15 cellular contexts compared by ENCODE assay signal in genomic region chr1:229717774-229718173, GRCh38.
DNase-seq lines count a peak whose midpoint lies in the region; ATAC-seq and TF ChIP-seq lines count a peak whose summit lies in the region.
"Had no signal": no experiment of that assay in that cellular context is flagged by ENCODE, and none has a peak within 500 bp of the region (broad histone marks: within the 10 kb centered on the region; RNA-seq: fewer than 3 reads in every experiment).

No MANE protein-coding gene starts in this region.

- H3K4me3 ChIP-seq in GM23338 (no peak overlapping the region), choroid plexus epithelial cell (ENCODE audit: low read depth, low read length) (no peak overlapping the region), skeletal muscle tissue (ENCODE audit: low read length in 3 of 3) (peak overlapping the region; percentile 52 to 63 (median 57))
- H3K4me3 ChIP-seq: sigmoid colon had no signal

- H3F3A ChIP-seq in GM23338 (replicated peaks; ENCODE audit: low read depth), result 0 out of 2 replicates have a peak, but pooled peaks cover 3% of the 10 kb centered on the region

- peaks cover 16% of the 10 kb centered on the region; the same call in 2 of the 3 replicates for H3K36me3 Mint-ChIP-seq in GM23338 (ENCODE audit: low read depth)
- H3K36me3 Mint-ChIP-seq: activated naive CD8-positive, alpha-beta T cell treated with anti-CD3 and anti-CD28 coated beads for 36 hours; CD8-positive, alpha-beta T cell had no signal

- TF ChIP-seq CTCF in GM23338 (conservative IDR thresholded peaks at IDR 0.05; ENCODE audit: low read depth in 2 of 2) (no peak), choroid plexus epithelial cell (conservative IDR thresholded peaks at IDR 0.05; ENCODE audit: low read depth, low read length) (no peak)

- no peaks in the 10 kb centered on the region for H4K20me1 ChIP-seq in GM23338 (replicated peaks; ENCODE audit: insufficient read depth)

- no peak for TF ChIP-seq POLR2A in GM18505 (IDR thresholded peaks at IDR 0.05; ENCODE audit: borderline replicate concordance, extremely low read depth, insufficient read depth, insufficient read length)

- no peaks in the 10 kb centered on the region for H3K79me2 ChIP-seq in GM23338 (replicated peaks; ENCODE audit: insufficient read depth)

- H3K27ac ChIP-seq in GM23338 (ENCODE audit: low read depth), result no peak overlapping the region
- no peak overlapping the region for H3K27ac ChIP-seq in skeletal muscle tissue (ENCODE audit: low read depth, low read length)
- H3K27ac ChIP-seq: sigmoid colon had no signal

- no peaks in the 10 kb centered on the region for H3K36me3 ChIP-seq in GM23338 (ENCODE audit: insufficient read depth)
- H3K36me3 ChIP-seq in skeletal muscle tissue (ENCODE audit: control insufficient read depth in 3 of 3, insufficient read depth in 3 of 3, low read length in 3 of 3), result no peaks in the 10 kb centered on the region
- H3K36me3 ChIP-seq: sigmoid colon had no signal

- DNase-seq in GM23338 (ENCODE audit: low spot score), result no peak
- peak; percentile 42 for DNase-seq in NAMALWA (ENCODE audit: low spot score)
- DNase-seq in choroid plexus epithelial cell (ENCODE audit: low read depth), result peak; percentile 16
- no peak for DNase-seq in NCI-H1092 (lab: John Stamatoyannopoulos, UW)
- DNase-seq in mucosa of gallbladder (ENCODE audit: low spot score), result no peak
- DNase-seq: activated CD4-positive, CD25-positive, alpha-beta regulatory T cell; activated naive CD8-positive, alpha-beta T cell treated with anti-CD3 and anti-CD28 coated beads for 36 hours; CD8-positive, alpha-beta T cell; cerebellar nuclear complex; NCI-H146; sigmoid colon; stimulated activated naive CD8-positive, alpha-beta T cell treated with anti-CD3 and anti-CD28 coated beads, Interleukin-15, amount 100 ng/mL, for 72 hours had no signal

- no peak for ATAC-seq in GM23338
- no peak for ATAC-seq in GM18505 (IDR thresholded peaks at IDR 0.05; ENCODE audit: unreplicated experiment)
- ATAC-seq: CD8-positive, alpha-beta T cell; stimulated activated naive CD8-positive, alpha-beta T cell treated with anti-CD3 and anti-CD28 coated beads, Interleukin-15, amount 100 ng/mL, for 72 hours had no signal

- H3K9ac ChIP-seq in skeletal muscle tissue (ENCODE audit: low read depth in 1 of 3, low read length in 3 of 3), result peak overlapping the region; percentile 8 to 57 (median 32)

- H3K4me1 ChIP-seq in GM23338 (ENCODE audit: insufficient read depth) (peaks cover 12% of the 10 kb centered on the region), skeletal muscle tissue (ENCODE audit: control insufficient read depth in 3 of 3, insufficient read depth in 3 of 3, low read length in 3 of 3) (no peaks in the 10 kb centered on the region)
- H3K4me1 ChIP-seq: sigmoid colon had no signal

- peaks cover 18% of the 10 kb centered on the region for H3K9me3 Mint-ChIP-seq in GM23338
- H3K9me3 Mint-ChIP-seq: CD8-positive, alpha-beta T cell had no signal

- H3K27me3 Mint-ChIP-seq in GM23338 (ENCODE audit: insufficient read depth, low read depth, poor library complexity), result peaks cover 3% of the 10 kb centered on the region
- H3K27me3 Mint-ChIP-seq: activated naive CD8-positive, alpha-beta T cell treated with anti-CD3 and anti-CD28 coated beads for 36 hours; stimulated activated naive CD8-positive, alpha-beta T cell treated with anti-CD3 and anti-CD28 coated beads, Interleukin-15, amount 100 ng/mL, for 72 hours had no signal

- H3K27me3 ChIP-seq in GM23338 (ENCODE audit: insufficient read depth) (no peaks in the 10 kb centered on the region), skeletal muscle tissue (ENCODE audit: control insufficient read depth in 3 of 3, insufficient read depth in 3 of 3, low read length in 3 of 3) (no peaks in the 10 kb centered on the region)
- H3K27me3 ChIP-seq: sigmoid colon had no signal

- H2AFZ ChIP-seq in GM23338, result peak overlapping the region; percentile 23; the same call in 1 of the 2 replicates

- no peak overlapping the region for H3K4me2 ChIP-seq in GM23338

- peaks cover 25% of the 10 kb centered on the region for H3K4me1 Mint-ChIP-seq in GM23338
- H3K4me1 Mint-ChIP-seq: activated naive CD8-positive, alpha-beta T cell treated with anti-CD3 and anti-CD28 coated beads for 36 hours; stimulated activated naive CD8-positive, alpha-beta T cell treated with anti-CD3 and anti-CD28 coated beads, Interleukin-15, amount 100 ng/mL, for 72 hours had no signal

- H3K9me2 ChIP-seq in GM23338 (ENCODE audit: insufficient read depth), result no peaks in the 10 kb centered on the region; the same call in 1 of the 2 replicates

- no peaks in the 10 kb centered on the region for H3K9me3 ChIP-seq in skeletal muscle tissue (ENCODE audit: control insufficient read depth in 3 of 3, low read length in 3 of 3)

- no peak overlapping the region for H3K4me3 Mint-ChIP-seq in GM23338
- H3K4me3 Mint-ChIP-seq: activated naive CD8-positive, alpha-beta T cell treated with anti-CD3 and anti-CD28 coated beads for 36 hours; CD8-positive, alpha-beta T cell; neural crest cell; stimulated activated naive CD8-positive, alpha-beta T cell treated with anti-CD3 and anti-CD28 coated beads, Interleukin-15, amount 100 ng/mL, for 72 hours had no signal

- no peak overlapping the region for H3K27ac Mint-ChIP-seq in GM23338
- H3K27ac Mint-ChIP-seq: activated naive CD8-positive, alpha-beta T cell treated with anti-CD3 and anti-CD28 coated beads for 36 hours; CD8-positive, alpha-beta T cell had no signal

TF ChIP-seq in GM23338, 12 proteins besides CTCF, POLR2A, EP300 and RAD21 (continues in another document):
- TF ChIP-seq POLR2AphosphoS5 (IDR thresholded peaks at IDR 0.05; ENCODE audit: low read depth) (no peak), EZH2 (IDR thresholded peaks at IDR 0.05; ENCODE audit: low read depth, unreplicated experiment) (no peak), STAT1 (IDR thresholded peaks at IDR 0.05; ENCODE audit: unreplicated experiment) (no peak), CREB1 (CRISPR knock-in tag; IDR thresholded peaks at IDR 0.05; ENCODE audit: low read depth) (no peak), ETS1 (IDR thresholded peaks at IDR 0.05) (no peak)

Comparison
In these comparisons a context has a peak if more than half of its experiments do, and no peak if none do; other contexts are left out.
1. DNase-seq: peak in NAMALWA (single experiment) and choroid plexus epithelial cell (single experiment); none in GM23338 (single experiment), NCI-H1092 (single experiment) and mucosa of gallbladder (single experiment).
2. H3K4me3 ChIP-seq: peak in skeletal muscle tissue (3 of 3); none in GM23338 (single experiment) and choroid plexus epithelial cell (single experiment).